In the genomic region with DNA sequence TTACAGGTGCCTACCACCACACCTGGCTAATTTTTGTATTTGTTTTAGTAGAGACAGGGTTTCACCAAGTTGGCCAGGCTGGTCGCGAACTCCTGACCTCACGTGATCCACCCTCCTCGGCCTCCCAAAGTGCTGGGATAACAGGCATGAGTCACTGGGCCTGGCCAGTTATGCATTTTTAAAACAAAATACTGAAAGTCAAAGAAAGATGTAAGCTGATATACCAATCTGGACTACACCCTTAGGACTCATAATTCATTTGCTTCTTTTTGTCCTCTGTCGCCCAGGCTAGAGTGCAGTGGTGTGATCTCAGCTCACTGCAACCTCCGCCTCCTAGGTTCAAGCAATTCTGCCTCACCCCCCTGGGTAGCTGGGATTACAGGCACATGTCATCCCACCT, we compare ENCODE assay signal across 3 cellular contexts.
TF ChIP-seq lines count a peak whose summit lies in the region.
"Not testable (repeated sequence)": the region's sequence is repeated elsewhere in the genome, so short reads cannot be mapped to it uniquely, and the experiment has no call there.

No MANE protein-coding gene starts in this region.

TF ChIP-seq in IMR-90, 13 proteins besides CTCF, POLR2A, EP300 and RAD21:
- TF ChIP-seq, protein P1, sequence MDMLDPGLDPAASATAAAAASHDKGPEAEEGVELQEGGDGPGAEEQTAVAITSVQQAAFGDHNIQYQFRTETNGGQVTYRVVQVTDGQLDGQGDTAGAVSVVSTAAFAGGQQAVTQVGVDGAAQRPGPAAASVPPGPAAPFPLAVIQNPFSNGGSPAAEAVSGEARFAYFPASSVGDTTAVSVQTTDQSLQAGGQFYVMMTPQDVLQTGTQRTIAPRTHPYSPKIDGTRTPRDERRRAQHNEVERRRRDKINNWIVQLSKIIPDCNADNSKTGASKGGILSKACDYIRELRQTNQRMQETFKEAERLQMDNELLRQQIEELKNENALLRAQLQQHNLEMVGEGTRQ (IDR thresholded peaks at IDR 0.05; ENCODE audit: low read depth, low read length): peak; percentile 49; the same call in 1 of the 2 replicates
- TF ChIP-seq BHLHE40 (IDR thresholded peaks at IDR 0.05; ENCODE audit: low read depth, low read length): peak; percentile 91

TF ChIP-seq in SK-N-SH, 30 proteins besides CTCF, POLR2A, EP300 and RAD21:
- TF ChIP-seq RXRA (IDR thresholded peaks at IDR 0.05; ENCODE audit: borderline replicate concordance, low read depth) (peak; percentile 90), FOSL2 (IDR thresholded peaks at IDR 0.05; ENCODE audit: borderline replicate concordance, low read depth) (peak; percentile 43; the same call in 1 of the 2 replicates), JUND (IDR thresholded peaks at IDR 0.05) (peak; percentile 49)
- TF ChIP-seq, protein P2, sequence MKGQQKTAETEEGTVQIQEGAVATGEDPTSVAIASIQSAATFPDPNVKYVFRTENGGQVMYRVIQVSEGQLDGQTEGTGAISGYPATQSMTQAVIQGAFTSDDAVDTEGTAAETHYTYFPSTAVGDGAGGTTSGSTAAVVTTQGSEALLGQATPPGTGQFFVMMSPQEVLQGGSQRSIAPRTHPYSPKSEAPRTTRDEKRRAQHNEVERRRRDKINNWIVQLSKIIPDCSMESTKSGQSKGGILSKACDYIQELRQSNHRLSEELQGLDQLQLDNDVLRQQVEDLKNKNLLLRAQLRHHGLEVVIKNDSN (IDR thresholded peaks at IDR 0.05; ENCODE audit: borderline replicate concordance, low read depth): peak; percentile 55; the same call in 1 of the 2 replicates

TF ChIP-seq in K562, 482 proteins besides CTCF, POLR2A, EP300 and RAD21:
- TF ChIP-seq NR2C1 (IDR thresholded peaks at IDR 0.05) (peak; percentile 72), NR2C1 (tag; IDR thresholded peaks at IDR 0.05) (peak; percentile 68; the same call in 1 of the 2 replicates), DPF2 (IDR thresholded peaks at IDR 0.05) (0 out of 2 replicates have a peak, but pooled peaks have one; percentile 32), JUND (IDR thresholded peaks at IDR 0.05; ENCODE audit: borderline replicate concordance, low read depth, low read length) (peak; percentile 66), JUND (tag; IDR thresholded peaks at IDR 0.05; ENCODE audit: borderline replicate concordance, low read depth, low read length) (peak; percentile 55; the same call in 1 of the 3 replicates), FOSL1 (tag; conservative IDR thresholded peaks at IDR 0.05) (peak; percentile 70), BHLHE40 (IDR thresholded peaks at IDR 0.05; ENCODE audit: low read length) (peak; percentile 87), HDAC1 (IDR thresholded peaks at IDR 0.05) (0 out of 4 replicates have a peak, but pooled peaks of 1 of the 2 experiments have one; percentile 13), MYBL2 (IDR thresholded peaks at IDR 0.05; ENCODE audit: low read depth) (peak; percentile 65), TOE1 (IDR thresholded peaks at IDR 0.05; ENCODE audit: borderline replicate concordance) (peak; percentile 60; the same call in 1 of the 2 replicates), KDM1A (IDR thresholded peaks at IDR 0.05) (peak; percentile 32 to 58; a peak in 3 of 4 replicates), MEIS2 (IDR thresholded peaks at IDR 0.05; ENCODE audit: partially characterized antibody) (peak; percentile 53), FOXM1 (IDR thresholded peaks at IDR 0.05; ENCODE audit: low read depth) (peak; percentile 79), CBFA2T3 (IDR thresholded peaks at IDR 0.05) (peak; percentile 31; the same call in 1 of the 2 replicates), ARID1B (IDR thresholded peaks at IDR 0.05) (peak; percentile 54)
- TF ChIP-seq MYBL2 (CRISPR knock-in tag; IDR thresholded peaks at IDR 0.05; ENCODE audit: borderline replicate concordance); TOE1 (CRISPR knock-in tag; IDR thresholded peaks at IDR 0.05; ENCODE audit: borderline replicate concordance, low read depth); FOXM1 (CRISPR knock-in tag; IDR thresholded peaks at IDR 0.05; ENCODE audit: low read depth): not testable (repeated sequence)
- TF ChIP-seq, protein P3, sequence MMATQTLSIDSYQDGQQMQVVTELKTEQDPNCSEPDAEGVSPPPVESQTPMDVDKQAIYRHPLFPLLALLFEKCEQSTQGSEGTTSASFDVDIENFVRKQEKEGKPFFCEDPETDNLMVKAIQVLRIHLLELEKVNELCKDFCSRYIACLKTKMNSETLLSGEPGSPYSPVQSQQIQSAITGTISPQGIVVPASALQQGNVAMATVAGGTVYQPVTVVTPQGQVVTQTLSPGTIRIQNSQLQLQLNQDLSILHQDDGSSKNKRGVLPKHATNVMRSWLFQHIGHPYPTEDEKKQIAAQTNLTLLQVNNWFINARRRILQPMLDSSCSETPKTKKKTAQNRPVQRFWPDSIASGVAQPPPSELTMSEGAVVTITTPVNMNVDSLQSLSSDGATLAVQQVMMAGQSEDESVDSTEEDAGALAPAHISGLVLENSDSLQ (IDR thresholded peaks at IDR 0.05): peak; percentile 48; the same call in 1 of the 2 replicates
- TF ChIP-seq, protein P4, sequence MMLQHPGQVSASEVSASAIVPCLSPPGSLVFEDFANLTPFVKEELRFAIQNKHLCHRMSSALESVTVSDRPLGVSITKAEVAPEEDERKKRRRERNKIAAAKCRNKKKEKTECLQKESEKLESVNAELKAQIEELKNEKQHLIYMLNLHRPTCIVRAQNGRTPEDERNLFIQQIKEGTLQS (IDR thresholded peaks at IDR 0.05): peak; percentile 66
- TF ChIP-seq, protein P4 (CRISPR knock-in tag; conservative IDR thresholded peaks at IDR 0.05): not testable (repeated sequence)
- TF ChIP-seq, protein P1 (CRISPR knock-in tag; IDR thresholded peaks at IDR 0.05): peak; percentile 52
- TF ChIP-seq, protein P2 (CRISPR knock-in tag; IDR thresholded peaks at IDR 0.05): peak; percentile 74
- TF ChIP-seq, protein P5, sequence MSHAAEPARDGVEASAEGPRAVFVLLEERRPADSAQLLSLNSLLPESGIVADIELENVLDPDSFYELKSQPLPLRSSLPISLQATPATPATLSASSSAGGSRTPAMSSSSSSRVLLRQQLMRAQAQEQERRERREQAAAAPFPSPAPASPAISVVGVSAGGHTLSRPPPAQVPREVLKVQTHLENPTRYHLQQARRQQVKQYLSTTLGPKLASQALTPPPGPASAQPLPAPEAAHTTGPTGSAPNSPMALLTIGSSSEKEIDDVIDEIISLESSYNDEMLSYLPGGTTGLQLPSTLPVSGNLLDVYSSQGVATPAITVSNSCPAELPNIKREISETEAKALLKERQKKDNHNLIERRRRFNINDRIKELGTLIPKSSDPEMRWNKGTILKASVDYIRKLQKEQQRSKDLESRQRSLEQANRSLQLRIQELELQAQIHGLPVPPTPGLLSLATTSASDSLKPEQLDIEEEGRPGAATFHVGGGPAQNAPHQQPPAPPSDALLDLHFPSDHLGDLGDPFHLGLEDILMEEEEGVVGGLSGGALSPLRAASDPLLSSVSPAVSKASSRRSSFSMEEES (CRISPR knock-in tag; IDR thresholded peaks at IDR 0.05): peak; percentile 17; the same call in 1 of the 2 replicates
- TF ChIP-seq, protein P6, sequence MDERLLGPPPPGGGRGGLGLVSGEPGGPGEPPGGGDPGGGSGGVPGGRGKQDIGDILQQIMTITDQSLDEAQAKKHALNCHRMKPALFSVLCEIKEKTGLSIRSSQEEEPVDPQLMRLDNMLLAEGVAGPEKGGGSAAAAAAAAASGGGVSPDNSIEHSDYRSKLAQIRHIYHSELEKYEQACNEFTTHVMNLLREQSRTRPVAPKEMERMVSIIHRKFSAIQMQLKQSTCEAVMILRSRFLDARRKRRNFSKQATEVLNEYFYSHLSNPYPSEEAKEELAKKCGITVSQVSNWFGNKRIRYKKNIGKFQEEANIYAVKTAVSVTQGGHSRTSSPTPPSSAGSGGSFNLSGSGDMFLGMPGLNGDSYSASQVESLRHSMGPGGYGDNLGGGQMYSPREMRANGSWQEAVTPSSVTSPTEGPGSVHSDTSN (CRISPR knock-in tag; IDR thresholded peaks at IDR 0.05; ENCODE audit: low read depth): not testable (repeated sequence)
- TF ChIP-seq, protein P6 (tag; conservative IDR thresholded peaks at IDR 0.05; ENCODE audit: low read depth): 0 out of 2 replicates have a peak, but pooled peaks have one; percentile 12
TF ChIP-seq in K562: peak in this region for 19; not testable (repeated sequence) for 463.
